20 cellular contexts compared by ENCODE assay signal in the genomic region with DNA sequence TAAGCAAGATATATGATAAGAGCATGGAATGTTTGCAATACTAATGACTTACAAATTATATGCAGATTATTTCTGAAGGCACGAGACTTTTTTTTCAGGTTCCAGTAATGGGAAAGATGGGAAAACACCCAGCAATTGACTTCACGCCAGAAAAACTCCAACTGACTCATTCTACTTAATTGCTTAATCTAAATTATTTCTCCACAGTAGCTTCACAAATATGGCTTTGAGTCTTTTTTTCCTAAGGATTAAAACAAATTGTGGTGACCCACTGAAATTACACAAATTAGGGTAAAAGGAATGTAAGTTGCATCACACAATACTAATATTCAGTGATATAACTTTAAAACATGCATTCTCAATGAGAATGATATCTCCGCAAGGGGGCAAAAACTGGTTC.
DNase-seq lines count a peak whose midpoint lies in the region; ATAC-seq and TF ChIP-seq lines count a peak whose summit lies in the region.
"Had no signal": no experiment of that assay in that cellular context is flagged by ENCODE, and none has a peak within 500 bp of the region (broad histone marks: within the 10 kb centered on the region; RNA-seq: fewer than 3 reads in every experiment).

No MANE protein-coding gene starts in this region.

- CTCF ChIA-PET in Caco-2 (lab: Charles Lee) = no interaction called here

- H3K27me3 ChIP-seq in Caco-2 (replicated peaks; ENCODE audit: control insufficient read depth, insufficient read depth, low read length) = no peaks in the 10 kb centered on the region
- no peaks in the 10 kb centered on the region for H3K27me3 ChIP-seq in BE2C
- H3K27me3 ChIP-seq: tibial nerve had no signal

- H3K27ac Mint-ChIP-seq in Caco-2 (ENCODE audit: unreplicated experiment) = no peak overlapping the region
- no peak overlapping the region for H3K27ac Mint-ChIP-seq in activated naive CD8-positive, alpha-beta T cell treated with anti-CD3 and anti-CD28 coated beads, Interleukin-2, amount 50 U/mL, for 24 hours
- H3K27ac Mint-ChIP-seq: activated CD4-positive, alpha-beta T cell treated with anti-CD3 and anti-CD28 coated beads, Interleukin-2, amount 10 ng/mL, durations not matched to agents 7 days and 5 days; CD8-positive, alpha-beta memory T cell; endodermal cell had no signal

- peaks cover 2% of the 10 kb centered on the region for H3K27me3 Mint-ChIP-seq in Caco-2 (ENCODE audit: insufficient read depth, unreplicated experiment)
- no peaks in the 10 kb centered on the region for H3K27me3 Mint-ChIP-seq in activated naive CD8-positive, alpha-beta T cell treated with anti-CD3 and anti-CD28 coated beads, Interleukin-2, amount 50 U/mL, for 24 hours
- H3K27me3 Mint-ChIP-seq: activated CD4-positive, alpha-beta T cell treated with anti-CD3 and anti-CD28 coated beads, Interleukin-2, amount 10 ng/mL, durations not matched to agents 7 days and 5 days; CD8-positive, alpha-beta memory T cell had no signal

- POLR2A ChIA-PET in Caco-2 (lab: Charles Lee) = no interaction called here

- intact Hi-C loops in Caco-2 (cut with micrococcal nuclease; ENCODE audit: unreplicated experiment) = no loop called here

- DNase-seq in AG08395 (ENCODE audit: low spot score) = peak; percentile 63
- peak; percentile 42 for DNase-seq in H4 (ENCODE audit: low spot score)
- DNase-seq in amniotic epithelial cell (ENCODE audit: low read depth) = peak; percentile 92
- DNase-seq in fibroblast of the aortic adventitia (ENCODE audit: low read depth) = peak; percentile 11
- no peak for DNase-seq in Caco-2
- no peak for DNase-seq in BE2C
- no peak for DNase-seq in activated naive CD8-positive, alpha-beta T cell treated with anti-CD3 and anti-CD28 coated beads, Interleukin-2, amount 50 U/mL, for 24 hours
- DNase-seq: ACHN; activated CD4-positive, alpha-beta T cell treated with anti-CD3 and anti-CD28 coated beads, Interleukin-2, amount 10 ng/mL, durations not matched to agents 7 days and 5 days; activated CD8-positive, alpha-beta memory T cell treated with anti-CD3 and anti-CD28 coated beads, Interleukin-2, amount 50 U/mL, for 4 hours; activated effector memory CD4-positive, alpha-beta T cell treated with Interleukin-2 at 50 U/mL for 16 hours; amniotic stem cell; CD8-positive, alpha-beta memory T cell; endodermal cell; NCI-H1436 treated with DMSO at 0.1 percent for 48 hours; nucleus accumbens; stimulated activated naive CD4-positive, alpha-beta T cell treated with Interleukin-2 at 50 U/mL for 16 hours had no signal

- no peak overlapping the region for H3K4me3 Mint-ChIP-seq in Caco-2 (ENCODE audit: unreplicated experiment)
- no peak overlapping the region for H3K4me3 Mint-ChIP-seq in activated naive CD8-positive, alpha-beta T cell treated with anti-CD3 and anti-CD28 coated beads, Interleukin-2, amount 50 U/mL, for 24 hours
- H3K4me3 Mint-ChIP-seq: activated CD4-positive, alpha-beta T cell treated with anti-CD3 and anti-CD28 coated beads, Interleukin-2, amount 10 ng/mL, durations not matched to agents 7 days and 5 days; CD8-positive, alpha-beta memory T cell; endodermal cell had no signal

- TF ChIP-seq CTCF in fibroblast of the aortic adventitia (IDR thresholded peaks at IDR 0.05; ENCODE audit: insufficient read depth, low read length) (no peak), Caco-2 (IDR thresholded peaks at IDR 0.05; ENCODE audit: insufficient read depth in 1 of 2, low read depth in 1 of 2, low read length in 1 of 2, severe bottlenecking in 1 of 2, unreplicated experiment in 1 of 2) (no peak), BE2C (IDR thresholded peaks at IDR 0.05; ENCODE audit: low read depth, low read length) (no peak)

- no peaks in the 10 kb centered on the region for H3K9me3 ChIP-seq in Caco-2
- no peaks in the 10 kb centered on the region for H3K9me3 ChIP-seq in BE2C
- H3K9me3 ChIP-seq: tibial nerve had no signal

- H3K4me3 ChIP-seq in fibroblast of the aortic adventitia (ENCODE audit: low read depth, low read length) (no peak overlapping the region), Caco-2 (ENCODE audit: low read depth, low read length) (no peak overlapping the region), BE2C (ENCODE audit: low read depth, low read length) (no peak overlapping the region)
- H3K4me3 ChIP-seq: tibial nerve had no signal

- peaks cover 6% of the 10 kb centered on the region for H3K4me1 Mint-ChIP-seq in Caco-2 (ENCODE audit: low read depth, unreplicated experiment)
- H3K4me1 Mint-ChIP-seq in activated naive CD8-positive, alpha-beta T cell treated with anti-CD3 and anti-CD28 coated beads, Interleukin-2, amount 50 U/mL, for 24 hours = no peaks in the 10 kb centered on the region
- H3K4me1 Mint-ChIP-seq: activated CD4-positive, alpha-beta T cell treated with anti-CD3 and anti-CD28 coated beads, Interleukin-2, amount 10 ng/mL, durations not matched to agents 7 days and 5 days; CD8-positive, alpha-beta memory T cell had no signal

- ATAC-seq in activated naive CD8-positive, alpha-beta T cell treated with anti-CD3 and anti-CD28 coated beads, Interleukin-2, amount 50 U/mL, for 24 hours = no peak
- no peak for ATAC-seq in GM18517 (IDR thresholded peaks at IDR 0.05; ENCODE audit: unreplicated experiment)
- ATAC-seq: sciatic nerve had no signal

- no peaks in the 10 kb centered on the region for H3K4me1 ChIP-seq in Caco-2
- H3K4me1 ChIP-seq in BE2C = peaks cover 2% of the 10 kb centered on the region; the same call in 1 of the 2 replicates

- no peaks in the 10 kb centered on the region for H3K36me3 ChIP-seq in Caco-2 (ENCODE audit: control insufficient read depth, insufficient read depth, low read length)
- H3K36me3 ChIP-seq in BE2C = no peaks in the 10 kb centered on the region
- H3K36me3 ChIP-seq: tibial nerve had no signal

- H3K9me3 Mint-ChIP-seq in Caco-2 (ENCODE audit: unreplicated experiment) = no peaks in the 10 kb centered on the region
- no peaks in the 10 kb centered on the region for H3K9me3 Mint-ChIP-seq in activated naive CD8-positive, alpha-beta T cell treated with anti-CD3 and anti-CD28 coated beads, Interleukin-2, amount 50 U/mL, for 24 hours
- H3K9me3 Mint-ChIP-seq: activated CD4-positive, alpha-beta T cell treated with anti-CD3 and anti-CD28 coated beads, Interleukin-2, amount 10 ng/mL, durations not matched to agents 7 days and 5 days; endodermal cell had no signal

- no peaks in the 10 kb centered on the region for H3K36me3 Mint-ChIP-seq in Caco-2 (ENCODE audit: insufficient read depth, unreplicated experiment)
- H3K36me3 Mint-ChIP-seq in activated naive CD8-positive, alpha-beta T cell treated with anti-CD3 and anti-CD28 coated beads, Interleukin-2, amount 50 U/mL, for 24 hours (ENCODE audit: low read depth) = no peaks in the 10 kb centered on the region
- H3K36me3 Mint-ChIP-seq: CD8-positive, alpha-beta memory T cell had no signal

- BruUV-seq in Caco-2 (replicated peaks; lab: Mats Ljungman, UMichigan) = no TSS peak

Comparison
In these comparisons a context has a peak if more than half of its experiments do, and no peak if none do; other contexts are left out.
1. DNase-seq: peak in AG08395 (single experiment), H4 (single experiment), amniotic epithelial cell (single experiment) and fibroblast of the aortic adventitia (single experiment); none in Caco-2 (0 of 2), BE2C (single experiment) and activated naive CD8-positive, alpha-beta T cell treated with anti-CD3 and anti-CD28 coated beads, Interleukin-2, amount 50 U/mL, for 24 hours (single experiment).